In genomic region chr9:80163889-80164288, GRCh38 we compare ENCODE assay signal across 13 cellular contexts.
DNase-seq lines count a peak whose midpoint lies in the region; ATAC-seq and TF ChIP-seq lines count a peak whose summit lies in the region.
"Had no signal": no experiment of that assay in that cellular context is flagged by ENCODE, and none has a peak within 500 bp of the region (broad histone marks: within the 10 kb centered on the region; RNA-seq: fewer than 3 reads in every experiment).

No MANE protein-coding gene starts in this region.

- no peak overlapping the region for H3K4me3 ChIP-seq in GM06990 (replicated peaks; ENCODE audit: low read depth, low read length)
- H3K4me3 ChIP-seq: ovary, SJCRH30 had no signal

- no peaks in the 10 kb centered on the region for H3K27me3 ChIP-seq in GM06990 (replicated peaks; ENCODE audit: control insufficient read depth, insufficient read depth, low read length)
- H3K27me3 ChIP-seq: ovary, SJCRH30 had no signal

- peak; percentile 25 for DNase-seq in GM06990 (ENCODE audit: extremely low read depth, insufficient read length)
- no peak for DNase-seq in SIG-M5 (lab: John Stamatoyannopoulos, UW)
- no peak for DNase-seq in cerebellar nuclear complex (lab: John Stamatoyannopoulos, UW)
- DNase-seq in stimulated activated naive CD4-positive, alpha-beta T cell (lab: John Stamatoyannopoulos, UW), result no peak
- DNase-seq in NCI-H345 (lab: John Stamatoyannopoulos, UW), result no peak
- DNase-seq: activated CD8-positive, alpha-beta memory T cell treated with anti-CD3 and anti-CD28 coated beads, Interleukin-2, amount 50 U/mL, for 4 hours; NCI-H1436 treated with DMSO at 0.1 percent for 48 hours; NCI-H69; ovary; SJCRH30 had no signal

- H3K36me3 ChIP-seq in GM06990 (ENCODE audit: control insufficient read depth, insufficient read depth, low read length), result no peaks in the 10 kb centered on the region
- H3K36me3 ChIP-seq: ovary, SJCRH30 had no signal

- TF ChIP-seq CTCF in GM06990 (IDR thresholded peaks at IDR 0.05; ENCODE audit: insufficient read depth, low read length, poor library complexity, severe bottlenecking), result no peak

- ATAC-seq in GM19372 (IDR thresholded peaks at IDR 0.05; ENCODE audit: low read depth, unreplicated experiment) (peak; percentile 68), HG02678 (IDR thresholded peaks at IDR 0.05; ENCODE audit: unreplicated experiment) (peak; percentile 66), HG03432 (IDR thresholded peaks at IDR 0.05; ENCODE audit: unreplicated experiment) (peak; percentile 73)
